10 cellular contexts compared by ENCODE assay signal in genomic region chr13:94323746-94324408, GRCh38.
DNase-seq lines count a peak whose midpoint lies in the region; ATAC-seq lines count a peak whose summit lies in the region.
"Had no signal": no experiment of that assay in that cellular context is flagged by ENCODE, and none has a peak within 500 bp of the region (broad histone marks: within the 10 kb centered on the region; RNA-seq: fewer than 3 reads in every experiment).

No MANE protein-coding gene starts in this region.

- peak overlapping the region; percentile 70 to 90 (median 86) for H3K27ac Mint-ChIP-seq in naive B cell

- peaks cover 2 to 23% (median 9%) of the 10 kb centered on the region in 7 donors for H3K9me3 Mint-ChIP-seq in naive B cell

- peak overlapping the region; percentile 5 to 84 (median 74) for H3K4me3 Mint-ChIP-seq in naive B cell

- H3K27me3 Mint-ChIP-seq in naive B cell = no peaks in the 10 kb centered on the region

- ATAC-seq in GM18502 (IDR thresholded peaks at IDR 0.05; ENCODE audit: poor library complexity, unreplicated experiment) (peak; percentile 60), HG02981 (IDR thresholded peaks at IDR 0.05; ENCODE audit: unreplicated experiment) (peak; percentile 50), naive B cell (ENCODE audit: low read depth in 2 of 2) (peak; percentile 75 to 81), GM19463 (IDR thresholded peaks at IDR 0.05; ENCODE audit: unreplicated experiment) (no peak)

- H3K36me3 Mint-ChIP-seq in naive B cell = no peaks in the 10 kb centered on the region

- peak; percentile 12 for DNase-seq in activated CD4-positive, alpha-beta T cell treated with anti-CD3 and anti-CD28 coated beads, Interleukin-2, amount 50 U/mL, for 1 hour
- peak; percentile 29 for DNase-seq in naive B cell
- DNase-seq in OCI-M2 (lab: John Stamatoyannopoulos, UW; ENCODE audit: unreplicated experiment) = no peak
- no peak for DNase-seq in DMS53 treated with DMSO at 0.1 percent for 48 hours (lab: John Stamatoyannopoulos, UW; ENCODE audit: unreplicated experiment)
- DNase-seq: activated CD8-positive, alpha-beta memory T cell treated with anti-CD3 and anti-CD28 coated beads, Interleukin-2, amount 50 U/mL, for 4 hours; left ventricle myocardium inferior; thyroid gland had no signal

- peaks cover 24 to 61% (median 43%) of the 10 kb centered on the region in 3 donors for H3K4me1 Mint-ChIP-seq in naive B cell

Comparison
In these comparisons a context has a peak if more than half of its experiments do, and no peak if none do; other contexts are left out.
1. DNase-seq: peak in activated CD4-positive, alpha-beta T cell treated with anti-CD3 and anti-CD28 coated beads, Interleukin-2, amount 50 U/mL, for 1 hour (single experiment) and naive B cell (single experiment); none in OCI-M2 (single experiment) and DMS53 treated with DMSO at 0.1 percent for 48 hours (single experiment).